In the genomic region with DNA sequence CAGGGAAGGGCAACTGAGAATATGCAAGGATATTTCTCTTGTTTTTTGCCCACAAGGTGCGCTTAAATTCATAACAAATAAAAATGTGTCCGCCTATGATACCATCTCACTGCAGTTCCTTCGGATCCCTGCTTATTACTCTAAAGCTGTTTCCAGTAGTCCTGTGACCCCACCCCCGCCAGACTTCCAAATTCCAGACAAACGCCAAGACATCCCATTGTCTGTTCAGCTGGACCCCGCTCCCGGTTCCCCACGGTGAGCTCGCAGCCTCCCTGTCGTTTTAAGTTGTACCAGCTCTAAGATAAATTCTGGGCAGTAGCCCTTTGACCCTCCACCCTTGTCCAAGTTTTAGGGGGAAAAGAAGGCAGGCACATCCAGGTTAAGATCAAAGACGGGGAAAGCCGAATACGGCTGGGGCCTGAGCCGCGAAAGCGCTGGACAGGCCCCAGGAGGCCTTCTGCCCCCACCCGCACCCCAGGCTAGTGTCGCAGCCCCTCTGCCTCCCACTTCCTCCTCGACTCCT, we compare ENCODE assay signal across 8 cellular contexts. TPM values are rescaled to one million over a fixed set of nuclear protein-coding genes. Genes with fewer than 3 reads are reported as not detected.
A peak's percentile ranks its signal among the peaks of the same experiment; 100 is the strongest.
DNase-seq lines count a peak whose midpoint lies in the region; ATAC-seq, FAIRE-seq and TF ChIP-seq lines count a peak whose summit lies in the region.

No MANE protein-coding gene starts in this region.

- no peak for TF ChIP-seq POLR2A in A549 (IDR thresholded peaks at IDR 0.05; ENCODE audit: low read length)

- no peaks in the 10 kb centered on the region for H3K27me3 Mint-ChIP-seq in endodermal cell (ENCODE audit: insufficient read depth)
- peaks cover 0 to 2% (median 0%) of the 10 kb centered on the region in 5 donors for H3K27me3 Mint-ChIP-seq in naive thymus-derived CD4-positive, alpha-beta T cell

- H3K27me3 ChIP-seq in OCI-LY1 (ENCODE audit: insufficient read depth, low read length) (no peaks in the 10 kb centered on the region), endodermal cell (ENCODE audit: control insufficient read depth, insufficient read depth, low read length, poor library complexity, severe bottlenecking) (no peaks in the 10 kb centered on the region)
- no peaks in the 10 kb centered on the region for H3K27me3 ChIP-seq in naive thymus-derived CD4-positive, alpha-beta T cell (ENCODE audit: control insufficient read depth in 2 of 2, insufficient read depth in 2 of 2, low read length in 2 of 2)

- H3K9me2 ChIP-seq in OCI-LY1 (ENCODE audit: low read depth, low read length) = no peaks in the 10 kb centered on the region

- no peak for TF ChIP-seq EP300 in A549 (IDR thresholded peaks at IDR 0.05)

- peaks cover 39% of the 10 kb centered on the region for H3K4me1 Mint-ChIP-seq in endodermal cell
- peaks cover 30 to 70% (median 59%) of the 10 kb centered on the region in 7 donors for H3K4me1 Mint-ChIP-seq in naive thymus-derived CD4-positive, alpha-beta T cell

- CTCF ChIA-PET in A549 (lab: Yijun Ruan, JAX) = interaction anchor here (0.5 to 4.0 kb wide), 25 partner anchors 10 to 500 kb away, joined by 3 to 52 read pairs (median 5); a partner anchor contains a TSS
- CTCF ChIA-PET in naive thymus-derived CD4-positive, alpha-beta T cell (lab: Charles Lee) = interaction anchor here (0.6 to 2.1 kb wide), 11 partner anchors 9 to 245 kb away, joined by 3 to 8 read pairs (median 4); a partner anchor contains a TSS

- no peaks in the 10 kb centered on the region for H4K20me1 ChIP-seq in OCI-LY1 (ENCODE audit: insufficient read depth, low read length)

- H3K9me3 ChIP-seq in A549 = no peaks in the 10 kb centered on the region
- no peaks in the 10 kb centered on the region for H3K9me3 ChIP-seq in OCI-LY1 (ENCODE audit: low read length)
- H3K9me3 ChIP-seq in endodermal cell (ENCODE audit: control insufficient read depth, low read length) = no peaks in the 10 kb centered on the region
- no peaks in the 10 kb centered on the region for H3K9me3 ChIP-seq in naive thymus-derived CD4-positive, alpha-beta T cell (ENCODE audit: control insufficient read depth in 2 of 3, low read length in 3 of 3)

- DNase-seq in A549 (ENCODE audit: low read depth in 1 of 2, low spot score in 1 of 2) = no peak
- DNase-seq in endodermal cell = peak; percentile 62
- no peak for DNase-seq in naive thymus-derived CD4-positive, alpha-beta T cell
- DNase-seq in stimulated activated CD4-positive, alpha-beta T cell treated with anti-CD3 and anti-CD28 coated beads, Interleukin-4, amount 100 ng/mL, for 1 hour = no peak
- DNase-seq in SK-N-DZ (ENCODE audit: low spot score) = no peak
- no peak for DNase-seq in H4 (ENCODE audit: low spot score)

- ATAC-seq in A549 (peak in 1 of 2 experiments; percentile 41; a peak in 5 of 6 replicates), GM18907 (IDR thresholded peaks at IDR 0.05; ENCODE audit: unreplicated experiment) (peak; percentile 31)
- no peak for ATAC-seq in naive thymus-derived CD4-positive, alpha-beta T cell

- WGBS in A549 (ENCODE audit: missing lambda C conversion rate) = 4% methylated on average over 17 of the region's 19 CpGs
- WGBS in endodermal cell (ENCODE audit: insufficient coverage in 1 of 2, insufficient read length in 1 of 2), 2 experiments = 0 to 1% methylated on average over 10 to 19 of the region's 19 CpGs

- H3K27ac Mint-ChIP-seq in endodermal cell = peak overlapping the region; percentile 93
- H3K27ac Mint-ChIP-seq in naive thymus-derived CD4-positive, alpha-beta T cell = peak overlapping the region; percentile 88 to 97 (median 95)

- H3K36me3 ChIP-seq in OCI-LY1 (ENCODE audit: insufficient read depth, low read length) (peaks cover 57% of the 10 kb centered on the region), endodermal cell (ENCODE audit: control insufficient read depth, insufficient read depth, low read length) (peaks cover 49% of the 10 kb centered on the region)
- H3K36me3 ChIP-seq in naive thymus-derived CD4-positive, alpha-beta T cell (ENCODE audit: control insufficient read depth in 2 of 3, insufficient read depth in 3 of 3, low read length in 3 of 3) = peaks cover 0 to 17% (median 9%) of the 10 kb centered on the region in 3 experiments

- H3K4me3 ChIP-seq in A549 (peak overlapping the region; percentile 92), OCI-LY1 (ENCODE audit: low read depth, low read length, poor library complexity, severe bottlenecking) (peak overlapping the region; percentile 96), endodermal cell (ENCODE audit: low read length) (peak overlapping the region; percentile 96)
- peak overlapping the region; percentile 94 for H3K4me3 ChIP-seq in naive thymus-derived CD4-positive, alpha-beta T cell (ENCODE audit: low read length)

- H3K27ac ChIP-seq in A549 = peak overlapping the region; percentile 87 to 92
- H3K27ac ChIP-seq in OCI-LY1 (ENCODE audit: low read depth, low read length, poor library complexity, severe bottlenecking) = peak overlapping the region; percentile 81
- peak overlapping the region; percentile 81 for H3K27ac ChIP-seq in endodermal cell (ENCODE audit: low read depth, low read length)
- H3K27ac ChIP-seq in naive thymus-derived CD4-positive, alpha-beta T cell (ENCODE audit: low read depth, low read length) = peak overlapping the region; percentile 86

- H3K9me3 Mint-ChIP-seq in endodermal cell = peaks cover 2% of the 10 kb centered on the region
- peaks cover 0 to 4% (median 0%) of the 10 kb centered on the region in 11 donors for H3K9me3 Mint-ChIP-seq in naive thymus-derived CD4-positive, alpha-beta T cell

- H3K4me2 ChIP-seq in A549 (peak overlapping the region; percentile 97), OCI-LY1 (ENCODE audit: low read length) (peak overlapping the region; percentile 98)

- peaks cover 30% of the 10 kb centered on the region for H3K36me3 Mint-ChIP-seq in endodermal cell (ENCODE audit: low read depth)
- H3K36me3 Mint-ChIP-seq in naive thymus-derived CD4-positive, alpha-beta T cell = peaks cover 0 to 25% (median 4%) of the 10 kb centered on the region in 5 donors

- H3K9ac ChIP-seq in OCI-LY1 (ENCODE audit: low read length) = peak overlapping the region; percentile 97
- peak overlapping the region; percentile 93 for H3K9ac ChIP-seq in endodermal cell (ENCODE audit: extremely low read depth, low read length, poor library complexity, severe bottlenecking)

- peaks cover 40% of the 10 kb centered on the region for H3K79me2 ChIP-seq in OCI-LY1 (ENCODE audit: insufficient read depth, low read length)

- POLR2A ChIA-PET in A549 (lab: Yijun Ruan, JAX) = interaction anchor here (0.6 to 5.7 kb wide), 18 partner anchors 10 to 755 kb away, joined by 3 to 208 read pairs (median 6); a partner anchor contains a TSS
- POLR2A ChIA-PET in naive thymus-derived CD4-positive, alpha-beta T cell (lab: Charles Lee) = interaction anchor here (0.6 to 6.5 kb wide), 11 partner anchors 11 to 725 kb away, joined by 3 to 130 read pairs (median 5); a partner anchor contains a TSS

- H2AFZ ChIP-seq in OCI-LY1 (ENCODE audit: low read length) = no peak overlapping the region

- TF ChIP-seq RAD21 in A549 (conservative IDR thresholded peaks at IDR 0.05 in 1 of 2, IDR thresholded peaks at IDR 0.05 in 1 of 2) = no peak

- TF ChIP-seq CTCF in A549 (IDR thresholded peaks at IDR 0.05) (no peak), OCI-LY1 (IDR thresholded peaks at IDR 0.05; ENCODE audit: low read length) (no peak), endodermal cell (conservative IDR thresholded peaks at IDR 0.05) (no peak)

- H3K4me1 ChIP-seq in A549 (peaks cover 61% of the 10 kb centered on the region), OCI-LY1 (ENCODE audit: insufficient read depth, low read length, severe bottlenecking) (peaks cover 57% of the 10 kb centered on the region), endodermal cell (ENCODE audit: control insufficient read depth, insufficient read depth, low read length) (peaks cover 13% of the 10 kb centered on the region)
- peaks cover 21 to 29% of the 10 kb centered on the region in 2 donors for H3K4me1 ChIP-seq in naive thymus-derived CD4-positive, alpha-beta T cell (ENCODE audit: control insufficient read depth in 2 of 2, insufficient read depth in 2 of 2, low read length in 2 of 2)

- H3K4me3 Mint-ChIP-seq in endodermal cell = peak overlapping the region; percentile 97
- H3K4me3 Mint-ChIP-seq in naive thymus-derived CD4-positive, alpha-beta T cell = peak overlapping the region; percentile 88 to 99 (median 96)

- FAIRE-seq in A549 (lab: Jason Lieb, UNC) = no peak

- H3F3A ChIP-seq in OCI-LY1 (ENCODE audit: insufficient read depth, low read length) = 0 out of 2 replicates have a peak, but pooled peaks cover 6% of the 10 kb centered on the region

- intact Hi-C loops in naive thymus-derived CD4-positive, alpha-beta T cell (cut with micrococcal nuclease) = loop anchor here (1.0 to 5.0 kb wide), 8 partner anchors 10 to 723 kb away; a partner anchor contains a TSS

TF ChIP-seq in A549, 52 proteins besides CTCF, POLR2A, EP300 and RAD21 (continues in another document):
- TF ChIP-seq NR3C1 (IDR thresholded peaks at IDR 0.05) = no peak

RNA-seq across cellular contexts. Expression of a gene that starts 0.6 kb away (rescaled TPM):
- 403 and 479 TPM in 2 replicates for polyA plus RNA-seq in A549 (2011; rRNA removed)
- polyA plus RNA-seq in A549 (2012; cell fraction: cytosol; rRNA removed) = 165 and 196 TPM in 2 replicates
- 108 and 220 TPM in 2 replicates for polyA plus RNA-seq in A549 (2012; cell fraction: nucleus; rRNA removed)
- 435 to 459 TPM (median 456 TPM) in 3 replicates for polyA plus RNA-seq in A549 (2017; fragmentation: RNase III; extraction: RNeasy Plus Mini Kit Qiagen cat#74134 plus additional on column Dnase treatment)
- polyA minus RNA-seq in A549 (2011; rRNA and poly(A)+ RNA removed) = 412 and 429 TPM in 2 replicates
- 100 to 1,000 TPM; 331 to 334 TPM for total RNA-seq in endodermal cell
- polyA plus RNA-seq in endodermal cell (2013, experiment 1 of 2) = 381 TPM
- polyA plus RNA-seq in endodermal cell (2013, experiment 2 of 2) = 388 TPM
- total RNA-seq in naive thymus-derived CD4-positive, alpha-beta T cell = 100 to 1,000 TPM in 2 of 5 experiments, 10 to 100 TPM in 3; 82.9 to 208 (median 94.4) TPM
- polyA plus RNA-seq in naive thymus-derived CD4-positive, alpha-beta T cell = 100 to 1,000 TPM; 174 to 182 TPM
- polyA plus RNA-seq in SK-N-DZ (2014; cell fraction: cytosol; rRNA removed) = 556 and 583 TPM in 2 replicates
- 211 and 266 TPM in 2 replicates for polyA plus RNA-seq in SK-N-DZ (2014; cell fraction: nucleus; rRNA removed)
- 291 and 353 TPM in 2 replicates for total RNA-seq in H4 (2014; rRNA removed; shearing (Covaris generic))

RNA-seq across cellular contexts. Expression of a gene that starts 10.6 kb away (rescaled TPM):
- polyA plus RNA-seq in A549 (2011; rRNA removed) (4,362 and 5,012 TPM in 2 replicates), A549 (2017; fragmentation: RNase III; extraction: RNeasy Plus Mini Kit Qiagen cat#74134 plus additional on column Dnase treatment) (1,817 to 2,035 TPM (median 1,908 TPM) in 3 replicates)
- polyA plus RNA-seq in A549 (2012; cell fraction: cytosol; rRNA removed) = 3,949 and 4,951 TPM in 2 replicates
- polyA plus RNA-seq in A549 (2012; cell fraction: nucleus; rRNA removed) = 966 and 1,458 TPM in 2 replicates
- 545 and 1,115 TPM in 2 replicates for polyA minus RNA-seq in A549 (2011; rRNA and poly(A)+ RNA removed)
- total RNA-seq in endodermal cell = 1,000 to 10,000 TPM; 1,367 to 1,664 TPM
- polyA plus RNA-seq in endodermal cell (2013, experiment 1 of 2) = 2,058 TPM
- polyA plus RNA-seq in endodermal cell (2013, experiment 2 of 2) = 2,051 TPM
- total RNA-seq in naive thymus-derived CD4-positive, alpha-beta T cell = 1,000 to 10,000 TPM; 2,060 to 3,897 (median 3,815) TPM
- polyA plus RNA-seq in naive thymus-derived CD4-positive, alpha-beta T cell = 1,000 to 10,000 TPM; 4,571 to 5,300 TPM
- polyA plus RNA-seq in SK-N-DZ (2014; cell fraction: cytosol; rRNA removed) = 7,230 and 8,102 TPM in 2 replicates
- polyA plus RNA-seq in SK-N-DZ (2014; cell fraction: nucleus; rRNA removed) = 5,280 and 5,848 TPM in 2 replicates
- 2,270 and 2,380 TPM in 2 replicates for total RNA-seq in H4 (2014; rRNA removed; shearing (Covaris generic))
